In the genomic region with DNA sequence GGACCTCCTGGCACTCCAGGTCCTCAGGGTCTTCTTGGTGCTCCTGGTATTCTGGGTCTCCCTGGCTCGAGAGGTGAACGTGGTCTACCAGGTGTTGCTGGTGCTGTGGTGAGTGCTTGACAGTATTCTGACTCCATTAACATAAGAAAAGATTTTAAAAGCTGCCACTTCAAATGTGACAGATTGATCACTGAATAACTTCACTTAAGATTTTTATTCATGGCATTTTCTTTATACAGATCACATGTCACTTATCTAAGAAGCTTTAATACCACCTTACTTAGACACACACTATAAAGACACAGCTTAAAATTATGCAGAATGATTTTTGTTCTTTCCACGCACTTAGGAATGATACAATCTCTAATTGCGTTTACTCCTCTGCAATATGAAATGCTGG, we compare ENCODE assay signal across 27 cellular contexts. TPM values are rescaled to one million over a fixed set of nuclear protein-coding genes. Genes with fewer than 3 reads are reported as not detected.
A peak's percentile ranks its signal among the peaks of the same experiment; 100 is the strongest.
DNase-seq lines count a peak whose midpoint lies in the region; FAIRE-seq and TF ChIP-seq lines count a peak whose summit lies in the region.
"Had no signal": no experiment of that assay in that cellular context is flagged by ENCODE, and none has a peak within 500 bp of the region (broad histone marks: within the 10 kb centered on the region; RNA-seq: fewer than 3 reads in every experiment).

No MANE protein-coding gene starts in this region.

- peaks cover 26% of the 10 kb centered on the region for H3K4me1 ChIP-seq in astrocyte (ENCODE audit: insufficient read depth, low read length)
- H3K4me1 ChIP-seq in smooth muscle cell (ENCODE audit: low read depth): no peaks in the 10 kb centered on the region
- no peaks in the 10 kb centered on the region for H3K4me1 ChIP-seq in CD4-positive, alpha-beta memory T cell (ENCODE audit: insufficient read depth, low read length)
- H3K4me1 ChIP-seq: foreskin keratinocyte, left ventricle myocardium inferior had no signal

- H3K4me2 ChIP-seq in astrocyte (ENCODE audit: low read length) (no peak overlapping the region), smooth muscle cell (peak overlapping the region; percentile 6)

- H3K9me3 ChIP-seq in astrocyte (ENCODE audit: insufficient read depth, low read depth, low read length): no peaks in the 10 kb centered on the region
- no peaks in the 10 kb centered on the region for H3K9me3 ChIP-seq in smooth muscle cell (replicated peaks; ENCODE audit: low read depth)
- H3K9me3 ChIP-seq in CD4-positive, alpha-beta memory T cell (ENCODE audit: control insufficient read depth in 1 of 2, low read length in 2 of 2): no peaks in the 10 kb centered on the region
- H3K9me3 ChIP-seq: HAP-1, left ventricle myocardium inferior had no signal

- H3K9me3 Mint-ChIP-seq in HFFc6: peaks cover 59% of the 10 kb centered on the region
- no peaks in the 10 kb centered on the region for H3K9me3 Mint-ChIP-seq in astrocyte (ENCODE audit: unreplicated experiment)
- H3K9me3 Mint-ChIP-seq in mesothelial cell of epicardium: no peaks in the 10 kb centered on the region
- H3K9me3 Mint-ChIP-seq in CD4-positive, alpha-beta memory T cell: no peaks in the 10 kb centered on the region
- H3K9me3 Mint-ChIP-seq: activated naive CD4-positive, alpha-beta T cell treated with anti-CD3 and anti-CD28 coated beads, Interleukin-2, amount 50 U/mL, for 24 hours; activated T-helper 17 cell treated with anti-CD3 and anti-CD28 coated beads, Interleukin-2, amount 50 U/mL, for 72 hours; immature natural killer cell; neural crest cell had no signal

- H3K9ac ChIP-seq in astrocyte (ENCODE audit: low read length) (peak overlapping the region; percentile 57), smooth muscle cell (ENCODE audit: low read depth) (no peak overlapping the region)

- H3K36me3 Mint-ChIP-seq in HFFc6 (ENCODE audit: low read depth) (peaks cover 99% of the 10 kb centered on the region), astrocyte (ENCODE audit: low read depth, unreplicated experiment) (peaks cover 44% of the 10 kb centered on the region), mesothelial cell of epicardium (peaks cover 82% of the 10 kb centered on the region)
- no peaks in the 10 kb centered on the region for H3K36me3 Mint-ChIP-seq in CD4-positive, alpha-beta memory T cell
- H3K36me3 Mint-ChIP-seq: activated naive CD4-positive, alpha-beta T cell treated with anti-CD3 and anti-CD28 coated beads, Interleukin-2, amount 50 U/mL, for 24 hours; immature natural killer cell had no signal

- H3K27ac ChIP-seq in astrocyte (ENCODE audit: low read depth, low read length) (peak overlapping the region; percentile 81), smooth muscle cell (ENCODE audit: low read depth) (peak overlapping the region; percentile 99)
- no peak overlapping the region for H3K27ac ChIP-seq in CD4-positive, alpha-beta memory T cell (ENCODE audit: low read depth, low read length)
- H3K27ac ChIP-seq: foreskin keratinocyte, left ventricle myocardium inferior had no signal

- no peak for TF ChIP-seq CTCF in HFFc6 (IDR thresholded peaks at IDR 0.05)
- no peak for TF ChIP-seq CTCF in astrocyte (IDR thresholded peaks at IDR 0.05; ENCODE audit: insufficient read depth, low read depth, low read length)
- TF ChIP-seq CTCF in mesothelial cell of epicardium (IDR thresholded peaks at IDR 0.05; ENCODE audit: unreplicated experiment): no peak
- no peak for TF ChIP-seq CTCF in smooth muscle cell (IDR thresholded peaks at IDR 0.05; ENCODE audit: borderline replicate concordance, insufficient read depth, poor library complexity, severe bottlenecking)

- H3K27ac Mint-ChIP-seq in HFFc6: peak overlapping the region; percentile 89
- H3K27ac Mint-ChIP-seq in astrocyte (ENCODE audit: unreplicated experiment): peak overlapping the region; percentile 90
- H3K27ac Mint-ChIP-seq in mesothelial cell of epicardium: peak overlapping the region; percentile 80
- H3K27ac Mint-ChIP-seq in CD4-positive, alpha-beta memory T cell: no peak overlapping the region
- H3K27ac Mint-ChIP-seq: activated naive CD4-positive, alpha-beta T cell treated with anti-CD3 and anti-CD28 coated beads, Interleukin-2, amount 50 U/mL, for 24 hours; activated T-helper 17 cell treated with anti-CD3 and anti-CD28 coated beads, Interleukin-2, amount 50 U/mL, for 72 hours; immature natural killer cell had no signal

- CTCF ChIA-PET in CD4-positive, alpha-beta memory T cell (lab: Charles Lee; ENCODE audit: partially characterized antibody): no interaction called here

- H3K79me2 ChIP-seq in astrocyte (ENCODE audit: insufficient read depth, low read length) (peaks cover 3% of the 10 kb centered on the region), smooth muscle cell (ENCODE audit: low read depth) (peaks cover 3% of the 10 kb centered on the region)

- FAIRE-seq in astrocyte (lab: Jason Lieb, UNC): peak; percentile 37
- FAIRE-seq: GM12891 had no signal

- H3K27me3 Mint-ChIP-seq in HFFc6 (ENCODE audit: insufficient read depth): peaks cover 90% of the 10 kb centered on the region
- H3K27me3 Mint-ChIP-seq in astrocyte (ENCODE audit: low read depth, unreplicated experiment): no peaks in the 10 kb centered on the region
- H3K27me3 Mint-ChIP-seq in mesothelial cell of epicardium (ENCODE audit: low read depth): no peaks in the 10 kb centered on the region
- H3K27me3 Mint-ChIP-seq in CD4-positive, alpha-beta memory T cell: peaks cover 3 to 8% of the 10 kb centered on the region in 2 donors

- POLR2A ChIA-PET in CD4-positive, alpha-beta memory T cell (lab: Charles Lee; ENCODE audit: partially characterized antibody): no interaction called here

- intact Hi-C loops in CD4-positive, alpha-beta memory T cell (cut with micrococcal nuclease): no loop called here

- H2AFZ ChIP-seq in astrocyte (ENCODE audit: low read depth, low read length) (no peak overlapping the region), smooth muscle cell (ENCODE audit: low read depth) (no peak overlapping the region)

- H3K4me3 ChIP-seq in astrocyte (ENCODE audit: insufficient read depth, low read depth, low read length): no peak overlapping the region
- no peak overlapping the region for H3K4me3 ChIP-seq in smooth muscle cell
- no peak overlapping the region for H3K4me3 ChIP-seq in CD4-positive, alpha-beta memory T cell (ENCODE audit: low read length in 2 of 2)
- H3K4me3 ChIP-seq: HAP-1, left ventricle myocardium inferior had no signal

- DNase-seq in HFFc6 (no peak), astrocyte (ENCODE audit: low read depth) (no peak), mesothelial cell of epicardium (ENCODE audit: low spot score in 2 of 2, unreplicated experiment in 2 of 2) (no peak), smooth muscle cell (lab: John Stamatoyannopoulos, UW; ENCODE audit: unreplicated experiment) (no peak), kidney tubule cell (ENCODE audit: low spot score) (no peak), SHP77 (lab: John Stamatoyannopoulos, UW) (no peak), cortex of kidney (lab: John Stamatoyannopoulos, UW) (no peak)
- no peak for DNase-seq in CD4-positive, alpha-beta memory T cell
- DNase-seq: activated CD4-positive, alpha-beta T cell treated with anti-CD3 and anti-CD28 coated beads, Interleukin-2, amount 50 U/mL, for 48 hours; activated CD8-positive, alpha-beta memory T cell treated with anti-CD3 and anti-CD28 coated beads, Interleukin-2, amount 50 U/mL, for 48 hours; C1 segment of cervical spinal cord; cerebellar nuclear complex; hippocampal formation; immature natural killer cell; left ventricle myocardium inferior; NCI-H1092 treated with DMSO at 0.1 percent for 48 hours; NCI-H2081; NCI-H446 treated with DMSO at 0.1 percent for 48 hours; OCI-M1; posterior cingulate gyrus; stimulated activated CD4-positive, alpha-beta T cell treated with anti-CD3 and anti-CD28 coated beads, Interleukin-1b, Interleukin-23, amount 100 ng/mL, for 48 hours had no signal

- peaks cover 99% of the 10 kb centered on the region for H3F3A ChIP-seq in smooth muscle cell (ENCODE audit: low read depth)

- H3K4me3 Mint-ChIP-seq in HFFc6: peak overlapping the region; percentile 77
- H3K4me3 Mint-ChIP-seq in astrocyte (ENCODE audit: unreplicated experiment): peak overlapping the region; percentile 8
- no peak overlapping the region for H3K4me3 Mint-ChIP-seq in mesothelial cell of epicardium
- H3K4me3 Mint-ChIP-seq in CD4-positive, alpha-beta memory T cell: no peak overlapping the region
- H3K4me3 Mint-ChIP-seq: activated naive CD4-positive, alpha-beta T cell treated with anti-CD3 and anti-CD28 coated beads, Interleukin-2, amount 50 U/mL, for 24 hours; activated T-helper 17 cell treated with anti-CD3 and anti-CD28 coated beads, Interleukin-2, amount 50 U/mL, for 72 hours; immature natural killer cell; neural crest cell had no signal

- H3K27me3 ChIP-seq in astrocyte (ENCODE audit: insufficient read depth, low read length): no peaks in the 10 kb centered on the region
- H3K27me3 ChIP-seq in smooth muscle cell (ENCODE audit: low read depth): no peaks in the 10 kb centered on the region
- no peaks in the 10 kb centered on the region for H3K27me3 ChIP-seq in CD4-positive, alpha-beta memory T cell (ENCODE audit: insufficient read depth, low read length)
- H3K27me3 ChIP-seq: foreskin keratinocyte had no signal

- 91% methylated on average over 4 of the region's 4 CpGs for WGBS in smooth muscle cell (ENCODE audit: low lambda C conversion rate)

- H4K20me1 ChIP-seq in astrocyte (ENCODE audit: insufficient read depth, low read length): peaks cover 90% of the 10 kb centered on the region
- peaks cover 100% of the 10 kb centered on the region for H4K20me1 ChIP-seq in smooth muscle cell (ENCODE audit: low read depth)

- H3K36me3 ChIP-seq in astrocyte (ENCODE audit: insufficient read depth, low read length) (peaks cover 97% of the 10 kb centered on the region), smooth muscle cell (ENCODE audit: low read depth) (peaks cover 89% of the 10 kb centered on the region)
- H3K36me3 ChIP-seq in CD4-positive, alpha-beta memory T cell (ENCODE audit: insufficient read depth, low read length): no peaks in the 10 kb centered on the region
- H3K36me3 ChIP-seq: HAP-1 had no signal

- H3K4me1 Mint-ChIP-seq in HFFc6 (ENCODE audit: low read depth) (peaks cover 95% of the 10 kb centered on the region), astrocyte (ENCODE audit: low read depth, unreplicated experiment) (peaks cover 53% of the 10 kb centered on the region), mesothelial cell of epicardium (peaks cover 5% of the 10 kb centered on the region)
- H3K4me1 Mint-ChIP-seq in CD4-positive, alpha-beta memory T cell: no peaks in the 10 kb centered on the region
- H3K4me1 Mint-ChIP-seq: activated naive CD4-positive, alpha-beta T cell treated with anti-CD3 and anti-CD28 coated beads, Interleukin-2, amount 50 U/mL, for 24 hours; activated T-helper 17 cell treated with anti-CD3 and anti-CD28 coated beads, Interleukin-2, amount 50 U/mL, for 72 hours; immature natural killer cell; neural crest cell had no signal

RNA-seq across cellular contexts. Expression of a gene that starts 29.6 kb away (rescaled TPM):
- 1,000 to 10,000 TPM; 3,728 to 6,317 (median 3,918) TPM for total RNA-seq in HFFc6 (2021; fragmentation: NEBNext Ultra II Directional; extraction: Animal tissue kit (Norgen Biotek cat#: 25700))
- total RNA-seq in astrocyte: 6,748 and 8,907 TPM in 2 replicates
- total RNA-seq in mesothelial cell of epicardium: 2,538 to 2,739 TPM (median 2,734 TPM) in 3 replicates
- total RNA-seq in smooth muscle cell: 4,221 and 4,749 TPM in 2 replicates
- 7,069 and 10,006 TPM in 2 replicates for polyA plus RNA-seq in smooth muscle cell
- total RNA-seq in CD4-positive, alpha-beta memory T cell: not detected
- polyA plus RNA-seq in CD4-positive, alpha-beta memory T cell: not detected
- total RNA-seq: activated T-helper 17 cell treated with anti-CD3 and anti-CD28 coated beads, Interleukin-2, amount 50 U/mL, for 72 hours had no signal
- polyA plus RNA-seq: immature natural killer cell had no signal

Comparison
In these comparisons a context has a peak if more than half of its experiments do, and no peak if none do; other contexts are left out.
1. H3K27ac Mint-ChIP-seq: peak in HFFc6 (single experiment), astrocyte (single experiment) and mesothelial cell of epicardium (single experiment); none in CD4-positive, alpha-beta memory T cell (0 of 7).
2. H3K4me3 Mint-ChIP-seq: peak in HFFc6 (single experiment) and astrocyte (single experiment); none in mesothelial cell of epicardium (single experiment) and CD4-positive, alpha-beta memory T cell (0 of 8).
3. RNA of a gene that starts 29.6 kb away (total RNA-seq): 6,748 to 8,907 TPM in astrocyte, 4,221 to 4,749 TPM in smooth muscle cell, 3,728 to 6,317 TPM in HFFc6 and 2,538 to 2,739 TPM in mesothelial cell of epicardium; not detected in CD4-positive, alpha-beta memory T cell; every median in the first group is over 1,000 times any median in the second.